ENCODE assay signal across 21 cellular contexts in genomic region chr11:108819957-108820356, GRCh38.
"Had no signal": no experiment of that assay in that cellular context is flagged by ENCODE, and none has a peak within 500 bp of the region (broad histone marks: within the 10 kb centered on the region; RNA-seq: fewer than 3 reads in every experiment).

No MANE protein-coding gene starts in this region.

- H3K27ac ChIP-seq: dorsolateral prefrontal cortex, parathyroid adenoma, psoas muscle, right lobe of liver, spleen, tibial artery, upper lobe of left lung, uterus had no signal

- H3K36me3 ChIP-seq: right lobe of liver, spleen, tibial artery, upper lobe of left lung, uterus had no signal

- H3K27me3 ChIP-seq: dorsolateral prefrontal cortex, right lobe of liver, spleen, tibial artery, upper lobe of left lung, uterus had no signal

- DNase-seq: dorsolateral prefrontal cortex; effector CD8-positive, alpha-beta T cell; foreskin melanocyte; head of caudate nucleus; hippocampal formation; left colon; left ventricle myocardium superior; mesendoderm; naive B cell; psoas muscle; retina; right lobe of liver; spleen; stimulated activated CD4-positive, alpha-beta T cell treated with anti-CD3 and anti-CD28 coated beads, Interleukin-15, amount 100 ng/mL, for 24 hours; stimulated activated CD4-positive, alpha-beta T cell treated with anti-CD3 and anti-CD28 coated beads, Interleukin-1b, Interleukin-23, amount 100 ng/mL, for 48 hours; stimulated activated CD4-positive, alpha-beta T cell treated with anti-CD3 and anti-CD28 coated beads, Interleukin-4, amount 100 ng/mL, for 24 hours; tibial artery; uterus had no signal

- ATAC-seq: left colon; left ventricle myocardium superior; psoas muscle; right lobe of liver; stimulated activated memory B cell treated with anti-CD40 and anti-IgM and Interleukin-4, amounts not matched to agents 10 μg/mL and 1 μg/mL and 100 μg/mL, for 72 hours had no signal

- H3K4me1 ChIP-seq: parathyroid adenoma, psoas muscle, spleen, upper lobe of left lung, uterus had no signal

- H3K9me3 ChIP-seq: psoas muscle, right lobe of liver, spleen, tibial artery, upper lobe of left lung, uterus had no signal

- H3K4me3 ChIP-seq: dorsolateral prefrontal cortex, psoas muscle, right lobe of liver, spleen, tibial artery, upper lobe of left lung, uterus had no signal
